In genomic region chr6:24391756-24392405, GRCh38 we compare ENCODE assay signal across 1 cellular context.
TF ChIP-seq lines count a peak whose summit lies in the region.

No MANE protein-coding gene starts in this region.

TF ChIP-seq in GM12878, 131 proteins besides CTCF, POLR2A, EP300 and RAD21 (continued from another document):
- TF ChIP-seq ZNF687 (IDR thresholded peaks at IDR 0.05) (no peak), RAD51 (IDR thresholded peaks at IDR 0.05) (no peak), ZBTB11 (CRISPR knock-in tag; IDR thresholded peaks at IDR 0.05) (no peak), HDAC2 (IDR thresholded peaks at IDR 0.05) (no peak), NFIC (IDR thresholded peaks at IDR 0.05; ENCODE audit: low read depth, low read length) (peak; percentile 68; the same call in 1 of the 2 replicates), RBBP5 (conservative IDR thresholded peaks at IDR 0.05) (no peak), NR2C2 (IDR thresholded peaks at IDR 0.05; ENCODE audit: borderline replicate concordance, control insufficient read depth, insufficient read length, low read depth) (no peak), ASH2L (IDR thresholded peaks at IDR 0.05; ENCODE audit: borderline replicate concordance, low read depth) (no peak), EED (IDR thresholded peaks at IDR 0.05; ENCODE audit: low read depth) (no peak), MLLT1 (IDR thresholded peaks at IDR 0.05) (peak; percentile 65; the same call in 1 of the 2 replicates), TAF1 (IDR thresholded peaks at IDR 0.05; ENCODE audit: borderline replicate concordance, low read depth, low read length) (no peak), NKRF (conservative IDR thresholded peaks at IDR 0.05) (no peak), RUNX3 (IDR thresholded peaks at IDR 0.05; ENCODE audit: low read length) (peak; percentile 95), CREM (IDR thresholded peaks at IDR 0.05; ENCODE audit: low read depth) (no peak; the same call in 1 of the 2 replicates), NFYA (IDR thresholded peaks at IDR 0.05; ENCODE audit: borderline replicate concordance, low read depth, low read length) (no peak), ZBTB4 (CRISPR knock-in tag; IDR thresholded peaks at IDR 0.05) (no peak), IRF3 (IDR thresholded peaks at IDR 0.05) (no peak), REST (IDR thresholded peaks at IDR 0.05; ENCODE audit: low read depth, low read length) (no peak), CUX1 (IDR thresholded peaks at IDR 0.05; ENCODE audit: insufficient replicate concordance, low read depth, low read length) (peak; percentile 38), SKIL (IDR thresholded peaks at IDR 0.05; ENCODE audit: low read depth, poor library complexity, severe bottlenecking) (peak; percentile 74)
TF ChIP-seq in GM12878: peak in this region for 27.
